In genomic region chr3:172083995-172084409, GRCh38 we compare ENCODE assay signal across 22 cellular contexts. TPM values are rescaled to one million over a fixed set of nuclear protein-coding genes. Genes with fewer than 3 reads are reported as not detected.
A peak's percentile ranks its signal among the peaks of the same experiment; 100 is the strongest.
DNase-seq lines count a peak whose midpoint lies in the region; ATAC-seq, FAIRE-seq and TF ChIP-seq lines count a peak whose summit lies in the region.
"Had no signal": no experiment of that assay in that cellular context is flagged by ENCODE, and none has a peak within 500 bp of the region (broad histone marks: within the 10 kb centered on the region; RNA-seq: fewer than 3 reads in every experiment).

No MANE protein-coding gene starts in this region.

- H3K9ac ChIP-seq in HepG2 (ENCODE audit: insufficient read depth, low read depth, low read length), result no peak overlapping the region

- in situ Hi-C loops in HepG2 (cut with HindIII; ENCODE audit: extremely low pct_ligation_motif_present, low pct_unique_long_range_greater_than_20kb), result no loop called here

- H4K20me1 ChIP-seq in HepG2 (ENCODE audit: insufficient read depth, low read length), result peaks cover 93% of the 10 kb centered on the region

- no peak for TF ChIP-seq POLR2A in HepG2 (IDR thresholded peaks at IDR 0.05; ENCODE audit: insufficient read depth in 1 of 2, low read depth in 2 of 2, low read length in 2 of 2)
- TF ChIP-seq POLR2A in sigmoid colon (IDR thresholded peaks at IDR 0.05), result no peak
- TF ChIP-seq POLR2A in upper lobe of left lung (IDR thresholded peaks at IDR 0.05), result no peak

- peak overlapping the region in 4 of 7 donors; percentile 3 to 62 (median 34) for H3K27ac Mint-ChIP-seq in CD14-positive monocyte
- no peak overlapping the region for H3K27ac Mint-ChIP-seq in stimulated activated effector memory CD8-positive, alpha-beta T cell treated with anti-CD3 and anti-CD28 coated beads, Interleukin-12 subunit alpha, Interleukin-12 subunit beta, amount 100 ng/mL, for 72 hours
- H3K27ac Mint-ChIP-seq: B cell; CD4-positive, alpha-beta T cell had no signal

- no peak overlapping the region for H2AFZ ChIP-seq in HepG2 (ENCODE audit: low read length)

- peak; percentile 23; the same call in 1 of the 2 replicates for TF ChIP-seq RAD21 in HepG2 (CRISPR knock-in tag; IDR thresholded peaks at IDR 0.05)

- peaks cover 32 to 33% of the 10 kb centered on the region in 2 donors for H3K36me3 Mint-ChIP-seq in CD14-positive monocyte
- H3K36me3 Mint-ChIP-seq in stimulated activated effector memory CD8-positive, alpha-beta T cell treated with anti-CD3 and anti-CD28 coated beads, Interleukin-12 subunit alpha, Interleukin-12 subunit beta, amount 100 ng/mL, for 72 hours, result no peaks in the 10 kb centered on the region

- H3K27me3 Mint-ChIP-seq in CD14-positive monocyte (ENCODE audit: low read depth in 3 of 3), result peaks cover 0 to 2% (median 0%) of the 10 kb centered on the region in 3 donors
- H3K27me3 Mint-ChIP-seq: CD4-positive, alpha-beta T cell had no signal

- POLR2A ChIA-PET in RWPE1 (lab: Yijun Ruan, JAX; ENCODE audit: low non-redundant PET) (no interaction called here), HepG2 (lab: Yijun Ruan, JAX) (interaction anchor here (0.8 to 2.3 kb wide), 6 partner anchors 13 to 134 kb away, joined by 3 to 10 read pairs (median 4); partner anchors contain the start of gene FNDC3B)

- no peak for TF ChIP-seq CTCF in CD14-positive monocyte (IDR thresholded peaks at IDR 0.05)
- no peak for TF ChIP-seq CTCF in RWPE1 (conservative IDR thresholded peaks at IDR 0.05; ENCODE audit: low read depth)
- TF ChIP-seq CTCF in HepG2 (CRISPR knock-in tag; IDR thresholded peaks at IDR 0.05), result no peak
- no peak for TF ChIP-seq CTCF in sigmoid colon (IDR thresholded peaks at IDR 0.05)
- TF ChIP-seq CTCF in omental fat pad (IDR thresholded peaks at IDR 0.05), result no peak
- no peak for TF ChIP-seq CTCF in upper lobe of left lung (IDR thresholded peaks at IDR 0.05)

- DNase-seq in CD14-positive monocyte (ENCODE audit: low spot score), result no peak
- DNase-seq in RWPE1 (ENCODE audit: low spot score), result no peak
- peak; percentile 85 for DNase-seq in HepG2 (ENCODE audit: low spot score)
- no peak for DNase-seq in sigmoid colon
- no peak for DNase-seq in CD1c-positive myeloid dendritic cell (ENCODE audit: extremely low spot score)
- DNase-seq in omental fat pad (ENCODE audit: low spot score), result no peak
- DNase-seq in upper lobe of left lung, result no peak
- no peak for DNase-seq in stimulated activated effector memory CD8-positive, alpha-beta T cell treated with anti-CD3 and anti-CD28 coated beads, Interleukin-12 subunit alpha, Interleukin-12 subunit beta, amount 100 ng/mL, for 72 hours (ENCODE audit: low spot score in 2 of 2)
- DNase-seq: Caco-2; CD4-positive, alpha-beta T cell; DMS153; NCI-H1105 treated with DMSO at 0.1 percent for 48 hours; NCI-H1694; NCI-H226; NCI-H524 treated with DMSO at 0.1 percent for 48 hours; PC-3; RPMI8226; SIG-M5 had no signal

- H3K4me3 Mint-ChIP-seq in CD14-positive monocyte, result no peak overlapping the region
- no peak overlapping the region for H3K4me3 Mint-ChIP-seq in stimulated activated effector memory CD8-positive, alpha-beta T cell treated with anti-CD3 and anti-CD28 coated beads, Interleukin-12 subunit alpha, Interleukin-12 subunit beta, amount 100 ng/mL, for 72 hours
- H3K4me3 Mint-ChIP-seq: B cell; CD4-positive, alpha-beta T cell had no signal

- H3K36me3 ChIP-seq in HepG2 (replicated peaks in 1 of 2; ENCODE audit: control insufficient read depth in 1 of 2, insufficient read depth in 2 of 2, low read length in 2 of 2), result peaks cover 3 to 5% of the 10 kb centered on the region in 2 experiments; a peak in 4 of 5 replicates
- H3K36me3 ChIP-seq in sigmoid colon, result no peaks in the 10 kb centered on the region
- H3K36me3 ChIP-seq in upper lobe of left lung, result no peaks in the 10 kb centered on the region
- H3K36me3 ChIP-seq: HAP-1 had no signal

- H3K79me2 ChIP-seq in HepG2 (ENCODE audit: insufficient read depth, low read length), result peaks cover 100% of the 10 kb centered on the region

- no TSS peak for BruUV-seq in HepG2 (replicated peaks; lab: Mats Ljungman, UMichigan)

- peak in 1 of 2 experiments; percentile 92; a peak in 2 of 4 replicates for TF ChIP-seq EP300 in HepG2 (IDR thresholded peaks at IDR 0.05; ENCODE audit: low read depth in 2 of 2, low read length in 2 of 2)
- TF ChIP-seq EP300 in HepG2 (CRISPR knock-in tag; IDR thresholded peaks at IDR 0.05; ENCODE audit: borderline replicate concordance), result peak; percentile 58; the same call in 1 of the 2 replicates
- TF ChIP-seq EP300 in sigmoid colon (IDR thresholded peaks at IDR 0.05), result no peak
- no peak for TF ChIP-seq EP300 in upper lobe of left lung (IDR thresholded peaks at IDR 0.05)

- WGBS in HepG2 (ENCODE audit: low lambda C conversion rate), result 15% methylated on average over 8 of the region's 8 CpGs
- WGBS in sigmoid colon, 2 donors, result 50 to 84% methylated on average over 8 of the region's 8 CpGs
- 90 to 94% methylated on average over 8 of the region's 8 CpGs for WGBS in upper lobe of left lung, 2 donors

- H3K4me1 ChIP-seq in HepG2 (ENCODE audit: insufficient read depth, low read length), result peaks cover 100% of the 10 kb centered on the region
- peaks cover 0 to 48% (median 25%) of the 10 kb centered on the region in 4 donors for H3K4me1 ChIP-seq in sigmoid colon
- H3K4me1 ChIP-seq in upper lobe of left lung, result peaks cover 12 to 21% (median 16%) of the 10 kb centered on the region in 4 donors

- H3K4me1 Mint-ChIP-seq in CD14-positive monocyte, result peaks cover 32% of the 10 kb centered on the region
- peaks cover 34% of the 10 kb centered on the region for H3K4me1 Mint-ChIP-seq in stimulated activated effector memory CD8-positive, alpha-beta T cell treated with anti-CD3 and anti-CD28 coated beads, Interleukin-12 subunit alpha, Interleukin-12 subunit beta, amount 100 ng/mL, for 72 hours
- H3K4me1 Mint-ChIP-seq: B cell had no signal

- peaks cover 0 to 1% (median 0%) of the 10 kb centered on the region in 7 donors for H3K9me3 Mint-ChIP-seq in CD14-positive monocyte
- H3K9me3 Mint-ChIP-seq in stimulated activated effector memory CD8-positive, alpha-beta T cell treated with anti-CD3 and anti-CD28 coated beads, Interleukin-12 subunit alpha, Interleukin-12 subunit beta, amount 100 ng/mL, for 72 hours, result no peaks in the 10 kb centered on the region
- H3K9me3 Mint-ChIP-seq: CD4-positive, alpha-beta T cell had no signal

- ATAC-seq in HepG2, result peak; percentile 45
- no peak for ATAC-seq in omental fat pad (ENCODE audit: low FRiP score)
- ATAC-seq in upper lobe of left lung (ENCODE audit: low FRiP score in 2 of 2), result no peak
- ATAC-seq in stimulated activated effector memory CD8-positive, alpha-beta T cell treated with anti-CD3 and anti-CD28 coated beads, Interleukin-12 subunit alpha, Interleukin-12 subunit beta, amount 100 ng/mL, for 72 hours, result no peak
- ATAC-seq: PC-3 had no signal

- H3K27ac ChIP-seq in RWPE1 (peak overlapping the region; percentile 26; the same call in 1 of the 2 replicates), HepG2 (ENCODE audit: extremely low read length, insufficient read depth, low read length) (peak overlapping the region; percentile 66), sigmoid colon (peak overlapping the region in 3 of 4 donors; percentile 64 to 78 (median 75)), upper lobe of left lung (no peak overlapping the region)

- intact Hi-C loops in CD14-positive monocyte (cut with micrococcal nuclease), result no loop called here
- intact Hi-C loops in HepG2 (cut with micrococcal nuclease; ENCODE audit: unreplicated experiment), result loop anchor here (5.0 kb wide), 1 partner anchor 42 kb away; no protein-coding TSS in a partner anchor
- intact Hi-C loops in sigmoid colon (cut with DNase I), result no loop called here

- H3K27me3 ChIP-seq in HepG2 (ENCODE audit: control insufficient read depth in 1 of 2, insufficient read depth in 2 of 2, low read length in 2 of 2) (no peaks in the 10 kb centered on the region), sigmoid colon (no peaks in the 10 kb centered on the region), upper lobe of left lung (no peaks in the 10 kb centered on the region)

- no peak for FAIRE-seq in HepG2 (lab: Jason Lieb, UNC)
- FAIRE-seq: GM12878, GM19239 had no signal

- peak overlapping the region; percentile 35; the same call in 1 of the 2 replicates for H3K4me2 ChIP-seq in HepG2 (ENCODE audit: low read depth, low read length)

- H3K4me3 ChIP-seq in HepG2 (replicated peaks in 1 of 3; ENCODE audit: insufficient read depth in 1 of 3, low read depth in 2 of 3, low read length in 3 of 3) (no peak overlapping the region; a peak in 1 of 6 replicates), sigmoid colon (no peak overlapping the region), upper lobe of left lung (no peak overlapping the region)
- H3K4me3 ChIP-seq: GM12878, HAP-1 had no signal

- CTCF ChIA-PET in RWPE1 (lab: Yijun Ruan, JAX) (interaction anchor here (0.6 kb wide), 1 partner anchor 18 kb away, joined by 3 read pairs; no protein-coding TSS in a partner anchor), HepG2 (lab: Yijun Ruan, JAX; ENCODE audit: low intra/inter-chr PET ratio, low total read pairs) (no interaction called here)

- H3K9me3 ChIP-seq in HepG2 (ENCODE audit: low read length) (no peaks in the 10 kb centered on the region), sigmoid colon (no peaks in the 10 kb centered on the region), upper lobe of left lung (no peaks in the 10 kb centered on the region)
- H3K9me3 ChIP-seq: Caco-2, HAP-1 had no signal

RNA-seq across cellular contexts. Expression of gene FNDC3B, which starts 44.6 kb away (rescaled TPM):
- polyA plus RNA-seq in CD14-positive monocyte (10 to 100 TPM; 25.7 to 36.1 TPM), HepG2 (2011; rRNA removed) (74.8 and 82.8 TPM in 2 replicates), sigmoid colon (10 to 100 TPM; 16.2 to 25.7 (median 18.0) TPM)
- total RNA-seq in HepG2 (2016; rRNA removed; fragmentation: Illumina TruSeq; extraction: Trizol) (103 and 110 TPM in 2 replicates), sigmoid colon (10 to 100 TPM; 50.3 to 93.9 (median 63.0) TPM), omental fat pad (100 to 1,000 TPM; 114 to 217 (median 164) TPM), upper lobe of left lung (100 to 1,000 TPM in 5 of 6 donors, 10 to 100 TPM in 1; 73.3 to 167 (median 119) TPM)
- total RNA-seq in HepG2 (2016; cell fraction: cytosol; rRNA removed; fragmentation: Illumina TruSeq; extraction: Trizol; ENCODE audit: low read depth), result 133 and 147 TPM in 2 replicates
- total RNA-seq in HepG2 (2016; cell fraction: insoluble cytoplasmic fraction; rRNA removed; fragmentation: Illumina TruSeq; extraction: Trizol), result 93.9 TPM in 2 replicates
- total RNA-seq in HepG2 (2016; cell fraction: membrane; rRNA removed; fragmentation: Illumina TruSeq; extraction: Trizol), result 73.4 and 76.7 TPM in 2 replicates
- 222 and 239 TPM in 2 replicates for total RNA-seq in HepG2 (2016; cell fraction: nucleus; rRNA removed; fragmentation: Illumina TruSeq; extraction: Trizol)
- 26.6 and 44.0 TPM in 2 replicates for polyA plus RNA-seq in HepG2 (2011; cell fraction: cytosol; rRNA removed)
- 159 and 177 TPM in 2 replicates for polyA plus RNA-seq in HepG2 (2011; cell fraction: nucleus; rRNA removed)
- polyA plus RNA-seq in HepG2 (2012), result 100 and 116 TPM in 2 replicates
- 18.9 and 23.3 TPM in 2 replicates for polyA plus RNA-seq in HepG2 (2016; cell fraction: cytosol; fragmentation: Illumina TruSeq; extraction: Trizol; ENCODE audit: low read depth)
- polyA plus RNA-seq in HepG2 (2016; cell fraction: insoluble cytoplasmic fraction; fragmentation: Illumina TruSeq; extraction: Trizol; ENCODE audit: low read depth), result 71.0 and 74.2 TPM in 2 replicates
- 23.8 and 25.2 TPM in 2 replicates for polyA plus RNA-seq in HepG2 (2016; cell fraction: membrane; fragmentation: Illumina TruSeq; extraction: Trizol; ENCODE audit: low read depth)
- polyA plus RNA-seq in HepG2 (2016; cell fraction: nucleus; fragmentation: Illumina TruSeq; extraction: Trizol; ENCODE audit: insufficient read depth, low read depth), result 67.2 and 72.5 TPM in 2 replicates
- polyA minus RNA-seq in HepG2 (2011; rRNA and poly(A)+ RNA removed; ENCODE audit: low replicate concordance), result 83.1 and 705 TPM in 2 replicates
- polyA minus RNA-seq in HepG2 (2011; cell fraction: cytosol; rRNA and poly(A)+ RNA removed), result 129 and 146 TPM in 2 replicates
- polyA minus RNA-seq in HepG2 (2011; cell fraction: nucleus; rRNA and poly(A)+ RNA removed), result 1,231 and 1,245 TPM in 2 replicates

Comparison
In these comparisons a context has a peak if more than half of its experiments do, and no peak if none do; other contexts are left out.
1. H3K27ac ChIP-seq: peak in RWPE1 (single experiment), HepG2 (single experiment) and sigmoid colon (3 of 4); none in upper lobe of left lung (0 of 4).